11 cellular contexts compared by ENCODE assay signal in genomic region chr10:97365761-97366351, GRCh38. TPM values are rescaled to one million over a fixed set of nuclear protein-coding genes. Genes with fewer than 3 reads are reported as not detected.
DNase-seq lines count a peak whose midpoint lies in the region; ATAC-seq and TF ChIP-seq lines count a peak whose summit lies in the region.
"Had no signal": no experiment of that assay in that cellular context is flagged by ENCODE, and none has a peak within 500 bp of the region (broad histone marks: within the 10 kb centered on the region; RNA-seq: fewer than 3 reads in every experiment).

No MANE protein-coding gene starts in this region.

- no peak overlapping the region for H3K56ac ChIP-seq in H9 (ENCODE audit: insufficient read length, low read depth, low read length)

- peak; percentile 95 for DNase-seq in KBM-7
- peak; percentile 98 for DNase-seq in SIG-M5 treated with dmso at 0.1 percent for 504 hours (lab: John Stamatoyannopoulos, UW; ENCODE audit: unreplicated experiment)
- DNase-seq in heart right ventricle: no peak
- peak; percentile 87 for DNase-seq in spleen
- DNase-seq in H9: no peak
- no peak for DNase-seq in activated T-cell treated with anti-CD3 and anti-CD28 coated beads, Interleukin-2, amount 50 U/mL, for 24 hours
- no peak for DNase-seq in NCI-H82 treated with DMSO at 0.1 percent for 48 hours (lab: John Stamatoyannopoulos, UW; ENCODE audit: unreplicated experiment)
- DNase-seq in DMS79 treated with DMSO at 0.1 percent for 48 hours (lab: John Stamatoyannopoulos, UW): no peak
- DNase-seq: body of pancreas, NCI-H1436, NCI-H524 had no signal

- peak overlapping the region in 4 of 10 donors; percentile 33 to 92 (median 55) for H3K27ac ChIP-seq in heart right ventricle
- peak overlapping the region; percentile 57 to 97 (median 94) for H3K27ac ChIP-seq in spleen
- H3K27ac ChIP-seq in H9 (ENCODE audit: insufficient read length, low read depth, low read length): no peak overlapping the region

- ATAC-seq in heart right ventricle: peak in 6 of 8 donors; percentile 39 to 67 (median 49)
- ATAC-seq: body of pancreas had no signal

- no peak overlapping the region for H2BK15ac ChIP-seq in H9 (ENCODE audit: low read depth, low read length)

- H3T11ph ChIP-seq in H9 (ENCODE audit: low read length): no peak overlapping the region

- H3K79me1 ChIP-seq in H9 (ENCODE audit: insufficient read depth, low read depth, low read length, poor library complexity, severe bottlenecking): no peaks in the 10 kb centered on the region

- H3K4me1 Mint-ChIP-seq in H9: peaks cover 2 to 8% of the 10 kb centered on the region in 2 experiments; a peak in 3 of 4 replicates
- no peaks in the 10 kb centered on the region for H3K4me1 Mint-ChIP-seq in activated T-cell treated with anti-CD3 and anti-CD28 coated beads, Interleukin-2, amount 50 U/mL, for 24 hours (ENCODE audit: low read depth)

- no peak overlapping the region for H3K4me2 ChIP-seq in H9 (ENCODE audit: insufficient read depth, insufficient read length, low read length)

- H2BK5ac ChIP-seq in H9 (ENCODE audit: insufficient read length, low read length): no peak overlapping the region

- H3K4ac ChIP-seq in H9 (ENCODE audit: low read depth, low read length): no peak overlapping the region

- H4K20me1 ChIP-seq in H9 (ENCODE audit: control insufficient read depth, insufficient read depth, insufficient read length): no peaks in the 10 kb centered on the region

- no peaks in the 10 kb centered on the region for H3K79me2 ChIP-seq in H9 (ENCODE audit: insufficient read depth, low read length)

- no peak overlapping the region for H4K8ac ChIP-seq in H9 (replicated peaks; ENCODE audit: insufficient read length, low read depth, low read length)

- H3K9ac ChIP-seq in H9 (ENCODE audit: extremely low read depth, insufficient read length, low read length): no peak overlapping the region

- H2AFZ ChIP-seq in H9 (ENCODE audit: low read length): no peak overlapping the region

- no peaks in the 10 kb centered on the region; the same call in 1 of the 2 replicates for H3K27me3 Mint-ChIP-seq in H9 (ENCODE audit: low read depth)
- no peaks in the 10 kb centered on the region for H3K27me3 Mint-ChIP-seq in activated T-cell treated with anti-CD3 and anti-CD28 coated beads, Interleukin-2, amount 50 U/mL, for 24 hours

- H4K5ac ChIP-seq in H9 (ENCODE audit: insufficient read length, low read depth, low read length): no peak overlapping the region

- H3K4me3 ChIP-seq in heart right ventricle (no peak overlapping the region), spleen (peak overlapping the region in 1 of 8 donors; percentile 54)
- H3K4me3 ChIP-seq: body of pancreas had no signal

- no peak overlapping the region for H4K91ac ChIP-seq in H9 (ENCODE audit: insufficient read length, low read depth, low read length)

- H3K23me2 ChIP-seq in H9 (ENCODE audit: insufficient read length, low read depth, low read length, poor library complexity, severe bottlenecking): no peaks in the 10 kb centered on the region

- peaks cover 50 to 82% (median 69%) of the 10 kb centered on the region in 3 experiments for H3K36me3 Mint-ChIP-seq in H9 (ENCODE audit: insufficient read depth in 1 of 3, low read depth in 3 of 3)
- peaks cover 95% of the 10 kb centered on the region for H3K36me3 Mint-ChIP-seq in activated T-cell treated with anti-CD3 and anti-CD28 coated beads, Interleukin-2, amount 50 U/mL, for 24 hours (ENCODE audit: low read depth)

- no peak overlapping the region for H2BK20ac ChIP-seq in H9 (ENCODE audit: low read depth, low read length, poor library complexity, severe bottlenecking)

- H3K14ac ChIP-seq in H9 (ENCODE audit: insufficient read depth, low read length): no peak overlapping the region

- intact Hi-C loops in heart right ventricle (cut with DNase I): no loop called here
- intact Hi-C loops in spleen (cut with DNase I; ENCODE audit: low total_unique reads): no loop called here

- H3K18ac ChIP-seq in H9 (ENCODE audit: insufficient read length, low read depth, low read length): no peak overlapping the region

- H2BK120ac ChIP-seq in H9 (ENCODE audit: low read depth, low read length, poor library complexity, severe bottlenecking): no peak overlapping the region

- in situ Hi-C loops in KBM-7 (cut with MboI; ENCODE audit: low pct_unique_long_range_greater_than_20kb, low sequenced_read_pairs): no loop called here

- H3K4me1 ChIP-seq in heart right ventricle: peaks cover 0 to 48% (median 0%) of the 10 kb centered on the region in 9 donors
- H3K4me1 ChIP-seq in spleen: peaks cover 3 to 74% (median 24%) of the 10 kb centered on the region in 6 donors
- H3K4me1 ChIP-seq in H9 (ENCODE audit: insufficient read depth, low read length): no peaks in the 10 kb centered on the region
- H3K4me1 ChIP-seq: body of pancreas had no signal

- H3K27ac Mint-ChIP-seq in H9: peak overlapping the region in 1 of 3 experiments; percentile 18; a peak in 1 of 7 replicates
- H3K27ac Mint-ChIP-seq in activated T-cell treated with anti-CD3 and anti-CD28 coated beads, Interleukin-2, amount 50 U/mL, for 24 hours: no peak overlapping the region

- H3K4me3 Mint-ChIP-seq in H9: no peak overlapping the region
- no peak overlapping the region for H3K4me3 Mint-ChIP-seq in activated T-cell treated with anti-CD3 and anti-CD28 coated beads, Interleukin-2, amount 50 U/mL, for 24 hours

- H3K9me3 Mint-ChIP-seq in H9: no peaks in the 10 kb centered on the region
- H3K9me3 Mint-ChIP-seq in activated T-cell treated with anti-CD3 and anti-CD28 coated beads, Interleukin-2, amount 50 U/mL, for 24 hours: no peaks in the 10 kb centered on the region

- 80 to 85% methylated on average over 19 of the region's 19 CpGs for WGBS in heart right ventricle, 2 donors
- 32 to 52% (median 44%) methylated on average over 19 of the region's 19 CpGs for WGBS in spleen, 5 donors
- WGBS in H9 (ENCODE audit: extremely low coverage, insufficient read length, low lambda C conversion rate): no CpG with 5 or more reads among the region's 19 CpGs

- no peak overlapping the region for H2AK5ac ChIP-seq in H9 (ENCODE audit: insufficient read length, low read length)

- H3K9me3 ChIP-seq in heart right ventricle (no peaks in the 10 kb centered on the region), spleen (no peaks in the 10 kb centered on the region), H9 (ENCODE audit: control insufficient read depth, low read depth, low read length) (no peaks in the 10 kb centered on the region)
- H3K9me3 ChIP-seq: body of pancreas had no signal

- peaks cover 0 to 96% (median 44%) of the 10 kb centered on the region in 9 donors for H3K36me3 ChIP-seq in heart right ventricle
- peaks cover 0 to 100% (median 46%) of the 10 kb centered on the region in 6 donors for H3K36me3 ChIP-seq in spleen

- no peak overlapping the region for H2BK12ac ChIP-seq in H9 (ENCODE audit: insufficient read length, low read depth, low read length)

- no peak for TF ChIP-seq POLR2A in spleen (IDR thresholded peaks at IDR 0.05)

- H3K23ac ChIP-seq in H9 (ENCODE audit: insufficient read length, low read depth, low read length): no peak overlapping the region

- no peak for TF ChIP-seq CTCF in heart right ventricle (IDR thresholded peaks at IDR 0.05)
- no peak for TF ChIP-seq CTCF in spleen (IDR thresholded peaks at IDR 0.05 in 8 of 11, conservative IDR thresholded peaks at IDR 0.05 in 3 of 11)
- no peak for TF ChIP-seq CTCF in H9 (conservative IDR thresholded peaks at IDR 0.05)

- no peaks in the 10 kb centered on the region for H3K27me3 ChIP-seq in heart right ventricle
- H3K27me3 ChIP-seq in spleen (replicated peaks in 1 of 7): no peaks in the 10 kb centered on the region
- H3K27me3 ChIP-seq in H9 (ENCODE audit: insufficient read depth, low read length): no peaks in the 10 kb centered on the region
- H3K27me3 ChIP-seq: body of pancreas had no signal

RNA-seq across cellular contexts. Expression of gene FRAT2, which starts 31.3 kb away (rescaled TPM):
- total RNA-seq in heart right ventricle (10 to 100 TPM in 1 of 10 donors, 1 to 10 TPM in 9; 3.9 to 11.0 (median 5.8) TPM), spleen (10 to 100 TPM; 28.3 to 75.6 (median 46.3) TPM), H9 (2021) (128 and 129 TPM in 2 replicates)
- polyA plus RNA-seq in heart right ventricle (1 to 10 TPM; 2.9 to 4.5 TPM), spleen (10 to 100 TPM; 12.3 to 19.9 (median 14.3) TPM)

RNA-seq across cellular contexts. Expression of gene RRP12, which starts 35.3 kb away (rescaled TPM):
- total RNA-seq in heart right ventricle (10 to 100 TPM; 11.1 to 30.5 (median 20.8) TPM), spleen (10 to 100 TPM; 13.4 to 51.4 (median 24.6) TPM), H9 (2021) (71.6 and 83.0 TPM in 2 replicates)
- polyA plus RNA-seq in heart right ventricle (10 to 100 TPM; 29.3 to 46.6 TPM), spleen (10 to 100 TPM; 12.3 to 30.3 (median 25.1) TPM)

RNA-seq across cellular contexts. Expression of gene FRAT1, which starts 46.8 kb away (rescaled TPM):
- total RNA-seq in heart right ventricle (1 to 10 TPM; 2.3 to 6.6 (median 3.1) TPM), spleen (10 to 100 TPM; 13.3 to 27.2 (median 21.5) TPM), H9 (2021) (7.3 and 8.1 TPM in 2 replicates)
- polyA plus RNA-seq in heart right ventricle (1 to 10 TPM; 1.3 to 1.5 TPM), spleen (1 to 10 TPM; 6.0 to 7.8 (median 7.7) TPM)

Comparison
In these comparisons a context has a peak if more than half of its experiments do, and no peak if none do; other contexts are left out.
1. DNase-seq: peak in KBM-7 (single experiment), SIG-M5 treated with dmso at 0.1 percent for 504 hours (single experiment) and spleen (single experiment); none in heart right ventricle (0 of 2), H9 (single experiment), activated T-cell treated with anti-CD3 and anti-CD28 coated beads, Interleukin-2, amount 50 U/mL, for 24 hours (single experiment), NCI-H82 treated with DMSO at 0.1 percent for 48 hours (single experiment) and DMS79 treated with DMSO at 0.1 percent for 48 hours (single experiment).